Comparison of ENCODE assay signal across 2 cellular contexts in genomic region chr13:29571876-29572570, GRCh38.
A peak's percentile ranks its signal among the peaks of the same experiment; 100 is the strongest.
TF ChIP-seq lines count a peak whose summit lies in the region.

No MANE protein-coding gene starts in this region.

TF ChIP-seq in GM12878, 131 proteins besides CTCF, POLR2A, EP300 and RAD21:
- TF ChIP-seq SP1 (IDR thresholded peaks at IDR 0.05; ENCODE audit: low read depth, low read length): no peak
- no peak for TF ChIP-seq DPF2 (IDR thresholded peaks at IDR 0.05)
- TF ChIP-seq LARP7 (IDR thresholded peaks at IDR 0.05): no peak
- TF ChIP-seq JUNB (IDR thresholded peaks at IDR 0.05): no peak
- no peak for TF ChIP-seq USF1 (IDR thresholded peaks at IDR 0.05; ENCODE audit: borderline replicate concordance, extremely low read length, insufficient read depth, low read depth, low read length)
- TF ChIP-seq BRCA1 (IDR thresholded peaks at IDR 0.05; ENCODE audit: low read depth, low read length): no peak
- no peak for TF ChIP-seq MTA3 (IDR thresholded peaks at IDR 0.05; ENCODE audit: borderline replicate concordance, low read length)
- TF ChIP-seq SPI1 (IDR thresholded peaks at IDR 0.05; ENCODE audit: borderline replicate concordance, insufficient read depth, low read depth, low read length): no peak
- TF ChIP-seq FOS (IDR thresholded peaks at IDR 0.05; ENCODE audit: borderline replicate concordance, extremely low read depth, insufficient read length): no peak
- no peak for TF ChIP-seq CBX5 (IDR thresholded peaks at IDR 0.05; ENCODE audit: low read depth)
- no peak for TF ChIP-seq CBX3 (IDR thresholded peaks at IDR 0.05; ENCODE audit: borderline replicate concordance, low read depth)
- TF ChIP-seq SREBF2 (IDR thresholded peaks at IDR 0.05; ENCODE audit: low read length): no peak
- TF ChIP-seq NRF1 (conservative IDR thresholded peaks at IDR 0.05; ENCODE audit: low read depth, low read length): no peak
- no peak for TF ChIP-seq RFX5 (IDR thresholded peaks at IDR 0.05; ENCODE audit: low read depth, low read length)
- no peak for TF ChIP-seq PBX3 (IDR thresholded peaks at IDR 0.05; ENCODE audit: insufficient replicate concordance, low read depth, low read length)
- TF ChIP-seq BCL11A (IDR thresholded peaks at IDR 0.05; ENCODE audit: low read depth, low read length): no peak
- no peak for TF ChIP-seq MXI1 (IDR thresholded peaks at IDR 0.05; ENCODE audit: low read depth, low read length)

TF ChIP-seq in liver, 16 proteins besides CTCF, POLR2A, EP300 and RAD21:
- TF ChIP-seq FOXA2 (IDR thresholded peaks at IDR 0.05): no peak
- TF ChIP-seq GABPA (IDR thresholded peaks at IDR 0.05 in 1 of 2, conservative IDR thresholded peaks at IDR 0.05 in 1 of 2): no peak
- TF ChIP-seq SP1 (IDR thresholded peaks at IDR 0.05): peak; percentile 28
- TF ChIP-seq NR2F2 (IDR thresholded peaks at IDR 0.05): no peak
- no peak for TF ChIP-seq YY1 (IDR thresholded peaks at IDR 0.05)
- TF ChIP-seq EGR1 (IDR thresholded peaks at IDR 0.05; ENCODE audit: low read depth in 2 of 2): no peak
- no peak for TF ChIP-seq HNF4G (IDR thresholded peaks at IDR 0.05)
- TF ChIP-seq FOXA1 (IDR thresholded peaks at IDR 0.05): no peak
- TF ChIP-seq RXRA (IDR thresholded peaks at IDR 0.05): peak in 1 of 2 donors; percentile 20
- TF ChIP-seq ATF3 (IDR thresholded peaks at IDR 0.05): no peak
TF ChIP-seq in liver: peak in this region for 2.
